In genomic region chr12:116066381-116067230, GRCh38 we compare ENCODE assay signal across 8 cellular contexts.
DNase-seq lines count a peak whose midpoint lies in the region; ATAC-seq and TF ChIP-seq lines count a peak whose summit lies in the region.

No MANE protein-coding gene starts in this region.

- H3K9me3 Mint-ChIP-seq in activated T-cell treated with anti-CD3 and anti-CD28 coated beads, Interleukin-2, amount 50 U/mL, for 72 hours: no peaks in the 10 kb centered on the region

- H3K36me3 ChIP-seq in OCI-LY1 (ENCODE audit: insufficient read depth, low read length): no peaks in the 10 kb centered on the region

- TF ChIP-seq CTCF in AG04450 (IDR thresholded peaks at IDR 0.05; ENCODE audit: low read depth, low read length): peak; percentile 82
- TF ChIP-seq CTCF in OCI-LY1 (IDR thresholded peaks at IDR 0.05; ENCODE audit: low read length): peak; percentile 93

- H3K27me3 ChIP-seq in AG04450 (ENCODE audit: control insufficient read depth, insufficient read depth, low read length) (no peaks in the 10 kb centered on the region), OCI-LY1 (ENCODE audit: insufficient read depth, low read length) (no peaks in the 10 kb centered on the region)

- no peaks in the 10 kb centered on the region for H3K79me2 ChIP-seq in OCI-LY1 (ENCODE audit: insufficient read depth, low read length)

- no peaks in the 10 kb centered on the region for H3F3A ChIP-seq in OCI-LY1 (ENCODE audit: insufficient read depth, low read length)

- POLR2A ChIA-PET in AG04450 (lab: Yijun Ruan, JAX): no interaction called here

- H3K9me2 ChIP-seq in OCI-LY1 (ENCODE audit: low read depth, low read length): no peaks in the 10 kb centered on the region

- H3K27me3 Mint-ChIP-seq in activated T-cell treated with anti-CD3 and anti-CD28 coated beads, Interleukin-2, amount 50 U/mL, for 72 hours (ENCODE audit: low read depth): no peaks in the 10 kb centered on the region

- no peak overlapping the region for H3K9ac ChIP-seq in OCI-LY1 (ENCODE audit: low read length)

- no peak for DNase-seq in AG04450 (ENCODE audit: low read depth, low spot score)
- peak; percentile 23 for DNase-seq in GM19240 (ENCODE audit: insufficient read length, low spot score)
- peak; percentile 52 to 54 for DNase-seq in activated T-cell treated with anti-CD3 and anti-CD28 coated beads, Interleukin-2, amount 50 U/mL, for 72 hours
- peak; percentile 49 for DNase-seq in germinal center (ENCODE audit: low spot score)
- peak; percentile 62 for DNase-seq in stimulated activated CD4-positive, alpha-beta T cell treated with anti-CD3 and anti-CD28 coated beads, Interleukin-15, amount 100 ng/mL, for 24 hours

- H2AFZ ChIP-seq in OCI-LY1 (ENCODE audit: low read length): no peak overlapping the region

- H3K27ac Mint-ChIP-seq in activated T-cell treated with anti-CD3 and anti-CD28 coated beads, Interleukin-2, amount 50 U/mL, for 72 hours: peak overlapping the region; percentile 93

- CTCF ChIA-PET in AG04450 (lab: Charles Lee): interaction anchor here (0.6 to 1.5 kb wide), 6 partner anchors 9 to 1039 kb away, joined by 3 to 4 read pairs (median 3); no protein-coding TSS in a partner anchor

- no peaks in the 10 kb centered on the region for H3K36me3 Mint-ChIP-seq in activated T-cell treated with anti-CD3 and anti-CD28 coated beads, Interleukin-2, amount 50 U/mL, for 72 hours (ENCODE audit: insufficient read depth in 2 of 2)

- no peaks in the 10 kb centered on the region for H4K20me1 ChIP-seq in OCI-LY1 (ENCODE audit: insufficient read depth, low read length)

- H3K27ac ChIP-seq in AG04450 (ENCODE audit: low read depth, low read length) (no peak overlapping the region), OCI-LY1 (ENCODE audit: low read depth, low read length, poor library complexity, severe bottlenecking) (no peak overlapping the region)

- no peak overlapping the region for H3K4me3 ChIP-seq in AG04450 (ENCODE audit: low read depth, low read length)
- no peak overlapping the region for H3K4me3 ChIP-seq in OCI-LY1 (ENCODE audit: low read depth, low read length, poor library complexity, severe bottlenecking)

- ATAC-seq in activated T-cell treated with anti-CD3 and anti-CD28 coated beads, Interleukin-2, amount 50 U/mL, for 72 hours (replicated peaks in 1 of 2): peak; percentile 44 to 67
- ATAC-seq in GM18907 (IDR thresholded peaks at IDR 0.05; ENCODE audit: unreplicated experiment) (no peak), GM19455 (IDR thresholded peaks at IDR 0.05; ENCODE audit: unreplicated experiment) (no peak)

- H3K4me3 Mint-ChIP-seq in activated T-cell treated with anti-CD3 and anti-CD28 coated beads, Interleukin-2, amount 50 U/mL, for 72 hours: peak overlapping the region in 1 of 2 donors; percentile 43

- peaks cover 39% of the 10 kb centered on the region for H3K4me1 Mint-ChIP-seq in activated T-cell treated with anti-CD3 and anti-CD28 coated beads, Interleukin-2, amount 50 U/mL, for 72 hours (ENCODE audit: low read depth)

- no peak overlapping the region for H3K4me2 ChIP-seq in OCI-LY1 (ENCODE audit: low read length)

- peaks cover 14% of the 10 kb centered on the region for H3K4me1 ChIP-seq in OCI-LY1 (ENCODE audit: insufficient read depth, low read length, severe bottlenecking)

- no peaks in the 10 kb centered on the region for H3K9me3 ChIP-seq in AG04450 (ENCODE audit: control insufficient read depth, insufficient read depth, low read length)
- no peaks in the 10 kb centered on the region for H3K9me3 ChIP-seq in OCI-LY1 (ENCODE audit: low read length)

Comparison
In these comparisons a context has a peak if more than half of its experiments do, and no peak if none do; other contexts are left out.
1. ATAC-seq: peak in activated T-cell treated with anti-CD3 and anti-CD28 coated beads, Interleukin-2, amount 50 U/mL, for 72 hours (2 of 2); none in GM18907 (single experiment) and GM19455 (single experiment).